ENCODE assay signal across 18 cellular contexts in genomic region chr2:41926614-41927580, GRCh38.
DNase-seq lines count a peak whose midpoint lies in the region; ATAC-seq, FAIRE-seq and TF ChIP-seq lines count a peak whose summit lies in the region.
"Had no signal": no experiment of that assay in that cellular context is flagged by ENCODE, and none has a peak within 500 bp of the region (broad histone marks: within the 10 kb centered on the region; RNA-seq: fewer than 3 reads in every experiment).

No MANE protein-coding gene starts in this region.

- ATAC-seq in HepG2 = peak; percentile 24; the same call in 2 of the 3 replicates

- H3K27me3 Mint-ChIP-seq in chondrocyte (ENCODE audit: low read depth) = no peaks in the 10 kb centered on the region

- peaks cover 27% of the 10 kb centered on the region for H3K4me1 ChIP-seq in GM23248 (ENCODE audit: insufficient read depth)
- H3K4me1 ChIP-seq in HepG2 (ENCODE audit: insufficient read depth, low read length) = no peaks in the 10 kb centered on the region
- H3K4me1 ChIP-seq in skeletal muscle tissue (ENCODE audit: control insufficient read depth in 3 of 3, insufficient read depth in 3 of 3, low read length in 3 of 3) = peaks cover 69 to 80% (median 77%) of the 10 kb centered on the region in 3 donors

- no TSS peak for BruUV-seq in HepG2 (replicated peaks; lab: Mats Ljungman, UMichigan)

- CTCF ChIA-PET in HepG2 (lab: Yijun Ruan, JAX; ENCODE audit: low intra/inter-chr PET ratio, low total read pairs) = no interaction called here

- no peak for TF ChIP-seq CTCF in chondrocyte (IDR thresholded peaks at IDR 0.05)
- no peak for TF ChIP-seq CTCF in HepG2 (CRISPR knock-in tag; IDR thresholded peaks at IDR 0.05)

- 46 to 53% methylated on average over 8 of the region's 8 CpGs for WGBS in GM23248 (ENCODE audit: low coverage in 1 of 2, low lambda C conversion rate in 2 of 2, missing lambda C conversion rate in 2 of 2), 2 experiments
- WGBS in HepG2 (ENCODE audit: low lambda C conversion rate) = 50% methylated on average over 8 of the region's 8 CpGs

- no peaks in the 10 kb centered on the region for H3K9me2 ChIP-seq in GM23248 (ENCODE audit: insufficient read depth)

- TF ChIP-seq EP300 in HepG2 (IDR thresholded peaks at IDR 0.05; ENCODE audit: low read depth in 2 of 2, low read length in 2 of 2) (no peak), HepG2 (CRISPR knock-in tag; IDR thresholded peaks at IDR 0.05; ENCODE audit: borderline replicate concordance) (no peak)

- peak overlapping the region; percentile 88 for H3K27ac Mint-ChIP-seq in chondrocyte (ENCODE audit: unreplicated experiment)
- H3K27ac Mint-ChIP-seq: activated CD4-positive, alpha-beta memory T cell treated with anti-CD3 and anti-CD28 coated beads, Interleukin-2, amount 10 ng/mL, durations not matched to agents 7 days and 5 days; B cell had no signal

- H3F3A ChIP-seq in GM23248 (ENCODE audit: insufficient read depth) = peaks cover 13% of the 10 kb centered on the region; the same call in 1 of the 2 replicates

- no peak overlapping the region for H3K4me2 ChIP-seq in GM23248 (ENCODE audit: unreplicated experiment)
- no peak overlapping the region for H3K4me2 ChIP-seq in HepG2 (ENCODE audit: low read depth, low read length)

- no peak overlapping the region for H2AFZ ChIP-seq in GM23248
- H2AFZ ChIP-seq in HepG2 (ENCODE audit: low read length) = no peak overlapping the region

- intact Hi-C loops in HepG2 (cut with micrococcal nuclease; ENCODE audit: unreplicated experiment) = no loop called here

- H3K4me1 Mint-ChIP-seq in chondrocyte (ENCODE audit: low read depth) = peaks cover 53% of the 10 kb centered on the region
- H3K4me1 Mint-ChIP-seq: activated CD4-positive, alpha-beta memory T cell treated with anti-CD3 and anti-CD28 coated beads, Interleukin-2, amount 10 ng/mL, durations not matched to agents 7 days and 5 days; B cell; central memory CD8-positive, alpha-beta T cell had no signal

- H3K4me3 Mint-ChIP-seq in chondrocyte (ENCODE audit: unreplicated experiment) = no peak overlapping the region
- H3K4me3 Mint-ChIP-seq: activated CD4-positive, alpha-beta memory T cell treated with anti-CD3 and anti-CD28 coated beads, Interleukin-2, amount 10 ng/mL, durations not matched to agents 7 days and 5 days; B cell; central memory CD8-positive, alpha-beta T cell; H9 had no signal

- no peak for FAIRE-seq in HepG2 (lab: Jason Lieb, UNC)
- FAIRE-seq: GM12891 had no signal

- no peak for TF ChIP-seq RAD21 in HepG2 (CRISPR knock-in tag; IDR thresholded peaks at IDR 0.05)

- no peak for TF ChIP-seq POLR2A in HepG2 (IDR thresholded peaks at IDR 0.05; ENCODE audit: insufficient read depth in 1 of 2, low read depth in 2 of 2, low read length in 2 of 2)

- no peaks in the 10 kb centered on the region for H3K9me3 Mint-ChIP-seq in chondrocyte (ENCODE audit: low read depth)
- H3K9me3 Mint-ChIP-seq: central memory CD8-positive, alpha-beta T cell had no signal

- H4K20me1 ChIP-seq in GM23248 (ENCODE audit: insufficient read depth) = no peaks in the 10 kb centered on the region
- H4K20me1 ChIP-seq in HepG2 (ENCODE audit: insufficient read depth, low read length) = no peaks in the 10 kb centered on the region

- H3K79me2 ChIP-seq in GM23248 (ENCODE audit: insufficient read depth) (no peaks in the 10 kb centered on the region), HepG2 (ENCODE audit: insufficient read depth, low read length) (no peaks in the 10 kb centered on the region)

- DNase-seq in GM23248 (peak; percentile 52), chondrocyte (ENCODE audit: low spot score) (no peak), HepG2 (ENCODE audit: low spot score) (no peak), NCI-H2227 treated with DMSO at 0.1 percent for 48 hours (lab: John Stamatoyannopoulos, UW) (no peak), CD1c-positive myeloid dendritic cell (ENCODE audit: extremely low spot score) (no peak)
- no peak for DNase-seq in stimulated activated CD4-positive, alpha-beta T cell treated with anti-CD3 and anti-CD28 coated beads, Interleukin-2, amount 100 ng/mL, for 48 hours
- DNase-seq in stimulated activated CD4-positive, alpha-beta T cell treated with anti-CD3 and anti-CD28 coated beads, Interleukin-4, amount 100 ng/mL, for 1 hour = no peak
- DNase-seq: activated CD4-positive, alpha-beta memory T cell treated with anti-CD3 and anti-CD28 coated beads, Interleukin-2, amount 10 ng/mL, durations not matched to agents 7 days and 5 days; activated gamma-delta T cell treated with Interleukin-2 at 50 U/mL for 16 hours; DMS79; H9; NCI-H1105; NCI-H446 treated with DMSO at 0.1 percent for 48 hours had no signal

- H3K27ac ChIP-seq in GM23248 = no peak overlapping the region
- H3K27ac ChIP-seq in HepG2 (ENCODE audit: extremely low read length, insufficient read depth, low read length) = no peak overlapping the region
- H3K27ac ChIP-seq in skeletal muscle tissue (ENCODE audit: low read depth, low read length) = peak overlapping the region; percentile 95
- H3K27ac ChIP-seq: epithelial cell of prostate had no signal

- H3K9ac ChIP-seq in GM23248 (no peak overlapping the region), HepG2 (ENCODE audit: insufficient read depth, low read depth, low read length) (no peak overlapping the region), skeletal muscle tissue (ENCODE audit: low read depth in 1 of 3, low read length in 3 of 3) (peak overlapping the region; percentile 39 to 70 (median 54))

- POLR2A ChIA-PET in HepG2 (lab: Yijun Ruan, JAX) = no interaction called here

- H3K36me3 ChIP-seq in GM23248 (ENCODE audit: low read depth) = no peaks in the 10 kb centered on the region
- no peaks in the 10 kb centered on the region for H3K36me3 ChIP-seq in HepG2 (replicated peaks in 1 of 2; ENCODE audit: control insufficient read depth in 1 of 2, insufficient read depth in 2 of 2, low read length in 2 of 2)
- H3K36me3 ChIP-seq in skeletal muscle tissue (ENCODE audit: control insufficient read depth in 3 of 3, insufficient read depth in 3 of 3, low read length in 3 of 3) = no peaks in the 10 kb centered on the region

- H3K27me3 ChIP-seq in GM23248 (replicated peaks; ENCODE audit: insufficient read depth) (no peaks in the 10 kb centered on the region), HepG2 (ENCODE audit: control insufficient read depth in 1 of 2, insufficient read depth in 2 of 2, low read length in 2 of 2) (peaks cover 3 to 37% of the 10 kb centered on the region in 2 experiments; a peak in 4 of 5 replicates), skeletal muscle tissue (ENCODE audit: control insufficient read depth in 3 of 3, insufficient read depth in 3 of 3, low read length in 3 of 3) (no peaks in the 10 kb centered on the region)

- in situ Hi-C loops in GM23248 (cut with MboI) (no loop called here), HepG2 (cut with HindIII; ENCODE audit: extremely low pct_ligation_motif_present, low pct_unique_long_range_greater_than_20kb) (no loop called here)

- H3K9me3 ChIP-seq in GM23248 (ENCODE audit: low read depth) = no peaks in the 10 kb centered on the region
- no peaks in the 10 kb centered on the region for H3K9me3 ChIP-seq in HepG2 (ENCODE audit: low read length)
- H3K9me3 ChIP-seq in skeletal muscle tissue (ENCODE audit: control insufficient read depth in 3 of 3, low read length in 3 of 3) = no peaks in the 10 kb centered on the region

- H3K36me3 Mint-ChIP-seq in chondrocyte (ENCODE audit: low read depth) = no peaks in the 10 kb centered on the region

- H3K4me3 ChIP-seq in GM23248 (no peak overlapping the region), HepG2 (replicated peaks in 1 of 3; ENCODE audit: insufficient read depth in 1 of 3, low read depth in 2 of 3, low read length in 3 of 3) (no peak overlapping the region), skeletal muscle tissue (ENCODE audit: low read length in 3 of 3) (peak overlapping the region in 2 of 3 donors; percentile 1 to 17)

TF ChIP-seq in HepG2, 621 proteins besides CTCF, POLR2A, EP300 and RAD21 (continues in another document):
- TF ChIP-seq HINFP (CRISPR knock-in tag; IDR thresholded peaks at IDR 0.05; ENCODE audit: low read depth) (no peak), SP4 (CRISPR knock-in tag; IDR thresholded peaks at IDR 0.05) (no peak), ATF2 (CRISPR knock-in tag; IDR thresholded peaks at IDR 0.05) (no peak), HNRNPL (IDR thresholded peaks at IDR 0.05; ENCODE audit: low read depth, low read length) (no peak), EED (CRISPR knock-in tag; IDR thresholded peaks at IDR 0.05) (no peak), HMG20B (CRISPR knock-in tag; conservative IDR thresholded peaks at IDR 0.05) (no peak), ZBTB8A (CRISPR knock-in tag; IDR thresholded peaks at IDR 0.05; ENCODE audit: borderline replicate concordance, low read depth) (no peak), HOXA7 (CRISPR knock-in tag; IDR thresholded peaks at IDR 0.05) (no peak)

Comparison
In these comparisons a context has a peak if more than half of its experiments do, and no peak if none do; other contexts are left out.
1. H3K4me3 ChIP-seq: peak in skeletal muscle tissue (2 of 3); none in GM23248 (single experiment) and HepG2 (0 of 3).
2. H3K9ac ChIP-seq: peak in skeletal muscle tissue (3 of 3); none in GM23248 (single experiment) and HepG2 (single experiment).